ENCODE assay signal across 1 cellular context in genomic region chr7:117322741-117323584, GRCh38.
TF ChIP-seq lines count a peak whose summit lies in the region.

WNT2 (minus strand) TSS chr7:117323058; CDS start chr7:117322989, 69 bp downstream.

TF ChIP-seq in HEK293, 187 proteins besides CTCF, POLR2A, EP300 and RAD21 (continued from another document and continues in another):
- TF ChIP-seq GLI2 (tag by site-specific recombination; IDR thresholded peaks at IDR 0.05; ENCODE audit: borderline replicate concordance, low read depth): no peak
- no peak for TF ChIP-seq ZNF530 (tag by site-specific recombination; IDR thresholded peaks at IDR 0.05; ENCODE audit: low read depth)
- TF ChIP-seq, protein P1, sequence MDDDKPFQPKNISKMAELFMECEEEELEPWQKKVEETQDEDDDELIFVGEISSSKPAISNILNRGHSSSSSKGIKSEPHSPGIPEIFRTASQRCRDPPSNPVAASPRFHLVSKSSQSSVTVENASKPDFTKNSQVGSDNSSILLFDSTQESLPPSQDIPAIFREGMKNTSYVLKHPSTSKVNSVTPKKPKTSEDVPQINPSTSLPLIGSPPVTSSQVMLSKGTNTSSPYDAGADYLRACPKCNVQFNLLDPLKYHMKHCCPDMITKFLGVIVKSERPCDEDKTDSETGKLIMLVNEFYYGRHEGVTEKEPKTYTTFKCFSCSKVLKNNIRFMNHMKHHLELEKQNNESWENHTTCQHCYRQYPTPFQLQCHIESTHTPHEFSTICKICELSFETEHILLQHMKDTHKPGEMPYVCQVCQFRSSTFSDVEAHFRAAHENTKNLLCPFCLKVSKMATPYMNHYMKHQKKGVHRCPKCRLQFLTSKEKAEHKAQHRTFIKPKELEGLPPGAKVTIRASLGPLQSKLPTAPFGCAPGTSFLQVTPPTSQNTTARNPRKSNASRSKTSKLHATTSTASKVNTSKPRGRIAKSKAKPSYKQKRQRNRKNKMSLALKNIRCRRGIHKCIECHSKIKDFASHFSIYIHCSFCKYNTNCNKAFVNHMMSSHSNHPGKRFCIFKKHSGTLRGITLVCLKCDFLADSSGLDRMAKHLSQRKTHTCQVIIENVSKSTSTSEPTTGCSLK (tag by site-specific recombination; IDR thresholded peaks at IDR 0.05): no peak
- TF ChIP-seq BCL11B (tag by site-specific recombination; IDR thresholded peaks at IDR 0.05; ENCODE audit: low read depth): no peak
- TF ChIP-seq ZNF776 (tag by site-specific recombination; IDR thresholded peaks at IDR 0.05; ENCODE audit: borderline replicate concordance): no peak
- TF ChIP-seq ZNF785 (tag by site-specific recombination; IDR thresholded peaks at IDR 0.05): no peak
- no peak for TF ChIP-seq ZNF202 (tag by site-specific recombination; IDR thresholded peaks at IDR 0.05; ENCODE audit: borderline replicate concordance)
- TF ChIP-seq ZNF596 (tag by site-specific recombination; IDR thresholded peaks at IDR 0.05): no peak
- no peak for TF ChIP-seq ZNF146 (tag by site-specific recombination; IDR thresholded peaks at IDR 0.05)
- TF ChIP-seq KLF9 (tag by site-specific recombination; IDR thresholded peaks at IDR 0.05; ENCODE audit: low read depth): no peak
- peak; percentile 62; the same call in 1 of the 2 replicates for TF ChIP-seq ZNF335 (tag by site-specific recombination; conservative IDR thresholded peaks at IDR 0.05)
- peak; percentile 29; the same call in 1 of the 2 replicates for TF ChIP-seq ZNF600 (tag by site-specific recombination; IDR thresholded peaks at IDR 0.05)
- TF ChIP-seq, protein P2, sequence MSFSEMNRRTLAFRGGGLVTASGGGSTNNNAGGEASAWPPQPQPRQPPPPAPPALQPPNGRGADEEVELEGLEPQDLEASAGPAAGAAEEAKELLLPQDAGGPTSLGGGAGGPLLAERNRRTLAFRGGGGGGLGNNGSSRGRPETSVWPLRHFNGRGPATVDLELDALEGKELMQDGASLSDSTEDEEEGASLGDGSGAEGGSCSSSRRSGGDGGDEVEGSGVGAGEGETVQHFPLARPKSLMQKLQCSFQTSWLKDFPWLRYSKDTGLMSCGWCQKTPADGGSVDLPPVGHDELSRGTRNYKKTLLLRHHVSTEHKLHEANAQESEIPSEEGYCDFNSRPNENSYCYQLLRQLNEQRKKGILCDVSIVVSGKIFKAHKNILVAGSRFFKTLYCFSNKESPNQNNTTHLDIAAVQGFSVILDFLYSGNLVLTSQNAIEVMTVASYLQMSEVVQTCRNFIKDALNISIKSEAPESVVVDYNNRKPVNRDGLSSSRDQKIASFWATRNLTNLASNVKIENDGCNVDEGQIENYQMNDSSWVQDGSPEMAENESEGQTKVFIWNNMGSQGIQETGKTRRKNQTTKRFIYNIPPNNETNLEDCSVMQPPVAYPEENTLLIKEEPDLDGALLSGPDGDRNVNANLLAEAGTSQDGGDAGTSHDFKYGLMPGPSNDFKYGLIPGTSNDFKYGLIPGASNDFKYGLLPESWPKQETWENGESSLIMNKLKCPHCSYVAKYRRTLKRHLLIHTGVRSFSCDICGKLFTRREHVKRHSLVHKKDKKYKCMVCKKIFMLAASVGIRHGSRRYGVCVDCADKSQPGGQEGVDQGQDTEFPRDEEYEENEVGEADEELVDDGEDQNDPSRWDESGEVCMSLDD (tag by site-specific recombination; IDR thresholded peaks at IDR 0.05): peak; percentile 28; the same call in 1 of the 2 replicates
- no peak for TF ChIP-seq ATF2 (tag by site-specific recombination; IDR thresholded peaks at IDR 0.05; ENCODE audit: low read depth)
- TF ChIP-seq YY2 (tag by site-specific recombination; IDR thresholded peaks at IDR 0.05): no peak
- TF ChIP-seq ZNF416 (tag by site-specific recombination; IDR thresholded peaks at IDR 0.05): no peak
- no peak for TF ChIP-seq SP3 (tag by site-specific recombination; IDR thresholded peaks at IDR 0.05)
- TF ChIP-seq ZXDB (tag by site-specific recombination; IDR thresholded peaks at IDR 0.05): no peak
- TF ChIP-seq ZNF837 (tag by site-specific recombination; IDR thresholded peaks at IDR 0.05): no peak
- no peak for TF ChIP-seq ZNF548 (tag by site-specific recombination; IDR thresholded peaks at IDR 0.05)
- TF ChIP-seq, protein P3, sequence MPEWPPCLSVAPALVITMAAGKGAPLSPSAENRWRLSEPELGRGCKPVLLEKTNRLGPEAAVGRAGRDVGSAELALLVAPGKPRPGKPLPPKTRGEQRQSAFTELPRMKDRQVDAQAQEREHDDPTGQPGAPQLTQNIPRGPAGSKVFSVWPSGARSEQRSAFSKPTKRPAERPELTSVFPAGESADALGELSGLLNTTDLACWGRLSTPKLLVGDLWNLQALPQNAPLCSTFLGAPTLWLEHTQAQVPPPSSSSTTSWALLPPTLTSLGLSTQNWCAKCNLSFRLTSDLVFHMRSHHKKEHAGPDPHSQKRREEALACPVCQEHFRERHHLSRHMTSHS (tag by site-specific recombination; IDR thresholded peaks at IDR 0.05): no peak
- TF ChIP-seq ZBTB8A (tag by site-specific recombination; IDR thresholded peaks at IDR 0.05): peak; percentile 89
- TF ChIP-seq, protein P4, sequence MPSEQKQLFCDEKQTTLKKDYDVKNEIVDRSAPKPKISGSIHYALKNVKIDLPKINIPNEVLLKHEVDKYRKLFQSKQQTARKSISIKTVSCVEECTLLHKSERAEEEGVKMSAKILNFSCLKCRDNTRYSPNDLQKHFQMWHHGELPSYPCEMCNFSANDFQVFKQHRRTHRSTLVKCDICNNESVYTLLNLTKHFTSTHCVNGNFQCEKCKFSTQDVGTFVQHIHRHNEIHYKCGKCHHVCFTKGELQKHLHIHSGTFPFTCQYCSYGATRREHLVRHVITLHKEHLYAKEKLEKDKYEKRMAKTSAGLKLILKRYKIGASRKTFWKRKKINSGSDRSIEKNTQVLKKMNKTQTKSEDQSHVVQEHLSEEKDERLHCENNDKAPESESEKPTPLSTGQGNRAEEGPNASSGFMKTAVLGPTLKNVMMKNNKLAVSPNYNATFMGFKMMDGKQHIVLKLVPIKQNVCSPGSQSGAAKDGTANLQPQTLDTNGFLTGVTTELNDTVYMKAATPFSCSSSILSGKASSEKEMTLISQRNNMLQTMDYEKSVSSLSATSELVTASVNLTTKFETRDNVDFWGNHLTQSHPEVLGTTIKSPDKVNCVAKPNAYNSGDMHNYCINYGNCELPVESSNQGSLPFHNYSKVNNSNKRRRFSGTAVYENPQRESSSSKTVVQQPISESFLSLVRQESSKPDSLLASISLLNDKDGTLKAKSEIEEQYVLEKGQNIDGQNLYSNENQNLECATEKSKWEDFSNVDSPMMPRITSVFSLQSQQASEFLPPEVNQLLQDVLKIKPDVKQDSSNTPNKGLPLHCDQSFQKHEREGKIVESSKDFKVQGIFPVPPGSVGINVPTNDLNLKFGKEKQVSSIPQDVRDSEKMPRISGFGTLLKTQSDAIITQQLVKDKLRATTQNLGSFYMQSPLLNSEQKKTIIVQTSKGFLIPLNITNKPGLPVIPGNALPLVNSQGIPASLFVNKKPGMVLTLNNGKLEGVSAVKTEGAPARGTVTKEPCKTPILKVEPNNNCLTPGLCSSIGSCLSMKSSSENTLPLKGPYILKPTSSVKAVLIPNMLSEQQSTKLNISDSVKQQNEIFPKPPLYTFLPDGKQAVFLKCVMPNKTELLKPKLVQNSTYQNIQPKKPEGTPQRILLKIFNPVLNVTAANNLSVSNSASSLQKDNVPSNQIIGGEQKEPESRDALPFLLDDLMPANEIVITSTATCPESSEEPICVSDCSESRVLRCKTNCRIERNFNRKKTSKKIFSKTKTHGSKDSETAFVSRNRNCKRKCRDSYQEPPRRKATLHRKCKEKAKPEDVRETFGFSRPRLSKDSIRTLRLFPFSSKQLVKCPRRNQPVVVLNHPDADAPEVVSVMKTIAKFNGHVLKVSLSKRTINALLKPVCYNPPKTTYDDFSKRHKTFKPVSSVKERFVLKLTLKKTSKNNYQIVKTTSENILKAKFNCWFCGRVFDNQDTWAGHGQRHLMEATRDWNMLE (tag by site-specific recombination; conservative IDR thresholded peaks at IDR 0.05; ENCODE audit: low read depth): no peak
- TF ChIP-seq ZNF580 (tag by site-specific recombination; IDR thresholded peaks at IDR 0.05): no peak
- TF ChIP-seq ZNF214 (tag by site-specific recombination; IDR thresholded peaks at IDR 0.05; ENCODE audit: borderline replicate concordance): no peak
- no peak for TF ChIP-seq HOXD13 (CRISPR knock-in tag; IDR thresholded peaks at IDR 0.05; ENCODE audit: borderline replicate concordance)
- no peak for TF ChIP-seq ZNF140 (tag by site-specific recombination; IDR thresholded peaks at IDR 0.05)
- TF ChIP-seq ZNF19 (tag by site-specific recombination; IDR thresholded peaks at IDR 0.05; ENCODE audit: low read depth): no peak
- TF ChIP-seq ZNF114 (tag by site-specific recombination; IDR thresholded peaks at IDR 0.05): no peak
- TF ChIP-seq ZFP3 (tag by site-specific recombination; IDR thresholded peaks at IDR 0.05; ENCODE audit: low read depth): no peak
- TF ChIP-seq HOXC10 (CRISPR knock-in tag; IDR thresholded peaks at IDR 0.05): no peak
- TF ChIP-seq ZNF239 (tag by site-specific recombination; IDR thresholded peaks at IDR 0.05): no peak
- no peak for TF ChIP-seq ZNF211 (tag by site-specific recombination; IDR thresholded peaks at IDR 0.05; ENCODE audit: low read depth)
- no peak for TF ChIP-seq ZNF350 (tag by site-specific recombination; IDR thresholded peaks at IDR 0.05)
- TF ChIP-seq ZNF112 (tag by site-specific recombination; IDR thresholded peaks at IDR 0.05): no peak
- TF ChIP-seq ZNF571 (tag by site-specific recombination; IDR thresholded peaks at IDR 0.05): no peak
- TF ChIP-seq HIC1 (tag by site-specific recombination; IDR thresholded peaks at IDR 0.05): no peak
- no peak for TF ChIP-seq ZNF529 (tag by site-specific recombination; IDR thresholded peaks at IDR 0.05; ENCODE audit: insufficient replicate concordance)
- peak; percentile 52 for TF ChIP-seq PRDM10 (tag by site-specific recombination; IDR thresholded peaks at IDR 0.05)
- no peak for TF ChIP-seq ZNF26 (tag by site-specific recombination; IDR thresholded peaks at IDR 0.05)
- no peak for TF ChIP-seq ZNF626 (tag by site-specific recombination; IDR thresholded peaks at IDR 0.05)
- no peak for TF ChIP-seq ZNF169 (tag by site-specific recombination; IDR thresholded peaks at IDR 0.05)
